15 cellular contexts compared by ENCODE assay signal in genomic region chr3:13152826-13153710, GRCh38.
DNase-seq lines count a peak whose midpoint lies in the region; ATAC-seq and TF ChIP-seq lines count a peak whose summit lies in the region.
"Had no signal": no experiment of that assay in that cellular context is flagged by ENCODE, and none has a peak within 500 bp of the region (broad histone marks: within the 10 kb centered on the region; RNA-seq: fewer than 3 reads in every experiment).

No MANE protein-coding gene starts in this region.

- H3K4me3 Mint-ChIP-seq in endodermal cell = no peak overlapping the region
- H3K4me3 Mint-ChIP-seq: CD8-positive, alpha-beta memory T cell had no signal

- peaks cover 29% of the 10 kb centered on the region for H3K9me3 ChIP-seq in endodermal cell (ENCODE audit: control insufficient read depth, low read length)

- H3K36me3 ChIP-seq in H7 (replicated peaks; ENCODE audit: control insufficient read depth, insufficient read depth, low read length) = no peaks in the 10 kb centered on the region
- H3K36me3 ChIP-seq in endodermal cell (ENCODE audit: control insufficient read depth, insufficient read depth, low read length) = no peaks in the 10 kb centered on the region

- no peaks in the 10 kb centered on the region for H3K27me3 Mint-ChIP-seq in endodermal cell (ENCODE audit: insufficient read depth)

- peaks cover 4% of the 10 kb centered on the region for H3K4me1 Mint-ChIP-seq in endodermal cell

- H3K9me3 Mint-ChIP-seq in endodermal cell = peaks cover 29% of the 10 kb centered on the region

- H3K27me3 ChIP-seq in H7 (ENCODE audit: control insufficient read depth, insufficient read depth, low read length) = no peaks in the 10 kb centered on the region
- H3K27me3 ChIP-seq in endodermal cell (ENCODE audit: control insufficient read depth, insufficient read depth, low read length, poor library complexity, severe bottlenecking) = no peaks in the 10 kb centered on the region
- peaks cover 11% of the 10 kb centered on the region for H3K27me3 ChIP-seq in foreskin keratinocyte

- intact Hi-C loops in sciatic nerve (cut with DNase I) = no loop called here

- H3K27ac ChIP-seq in C4-2B (peak overlapping the region; percentile 61), endodermal cell (ENCODE audit: low read depth, low read length) (no peak overlapping the region), foreskin keratinocyte (no peak overlapping the region)

- TF ChIP-seq CTCF in C4-2B (conservative IDR thresholded peaks at IDR 0.05) (no peak), endodermal cell (conservative IDR thresholded peaks at IDR 0.05) (peak; percentile 39), foreskin keratinocyte (conservative IDR thresholded peaks at IDR 0.05) (no peak)

- H3K4me1 ChIP-seq in endodermal cell (ENCODE audit: control insufficient read depth, insufficient read depth, low read length) (peaks cover 3% of the 10 kb centered on the region), foreskin keratinocyte (no peaks in the 10 kb centered on the region)

- peaks cover 4% of the 10 kb centered on the region for H3K36me3 Mint-ChIP-seq in endodermal cell (ENCODE audit: low read depth)

- DNase-seq in H7 (peak; percentile 78), endodermal cell (peak; percentile 65), sciatic nerve (ENCODE audit: low spot score) (no peak), D341Med (ENCODE audit: low spot score) (no peak), hepatic stellate cell (ENCODE audit: low spot score) (no peak), foreskin keratinocyte (no peak)
- DNase-seq: CD8-positive, alpha-beta memory T cell; DMS79 treated with DMSO at 0.1 percent for 48 hours; NCI-H1048; NCI-H1694; NCI-H2227 treated with DMSO at 0.1 percent for 48 hours; NCI-H524 treated with DMSO at 0.1 percent for 48 hours; NK-92 treated with Interleukin-12 subunit alpha and Interleukin-12 subunit beta, amount 100 ng/mL, for 24 hours; SHP77 treated with DMSO at 0.1 percent for 48 hours had no signal

- H3K4me3 ChIP-seq in H7 (ENCODE audit: insufficient read depth, low read depth, low read length) = no peak overlapping the region
- no peak overlapping the region for H3K4me3 ChIP-seq in endodermal cell (ENCODE audit: low read length)

- ATAC-seq in sciatic nerve (peak; percentile 15), foreskin keratinocyte (no peak)

- WGBS in endodermal cell (ENCODE audit: insufficient coverage in 1 of 2, insufficient read length in 1 of 2), 2 experiments = 87 to 100% methylated on average over 2 to 11 of the region's 11 CpGs

- no peak overlapping the region for H3K9ac ChIP-seq in endodermal cell (ENCODE audit: extremely low read depth, low read length, poor library complexity, severe bottlenecking)

- no peak overlapping the region for H3K27ac Mint-ChIP-seq in endodermal cell
- H3K27ac Mint-ChIP-seq: CD8-positive, alpha-beta memory T cell had no signal

Comparison
In these comparisons a context has a peak if more than half of its experiments do, and no peak if none do; other contexts are left out.
1. DNase-seq: peak in H7 (single experiment) and endodermal cell (single experiment); none in sciatic nerve (single experiment), D341Med (single experiment), hepatic stellate cell (single experiment) and foreskin keratinocyte (0 of 2).